17 cellular contexts compared by ENCODE assay signal in the genomic region with DNA sequence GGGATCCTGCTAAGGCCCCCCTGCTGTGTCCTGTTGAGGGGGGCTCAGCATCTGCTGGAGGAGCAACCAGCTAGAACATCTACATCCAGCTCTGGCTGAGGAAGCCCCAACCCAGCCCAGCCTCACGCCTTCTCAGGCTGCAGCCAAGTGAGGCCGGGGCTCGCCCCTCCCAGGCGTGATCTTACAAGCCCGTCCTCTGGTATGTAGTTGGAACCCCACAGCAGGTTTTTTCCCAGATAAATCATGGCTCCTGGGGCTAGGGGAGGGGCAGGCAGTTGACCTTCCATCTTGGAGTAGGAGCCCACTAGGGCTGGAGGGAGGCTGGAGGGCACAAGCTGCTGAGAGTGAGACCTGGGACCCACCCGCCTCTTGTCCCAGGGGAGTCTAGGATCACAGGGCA. TPM values are rescaled to one million over a fixed set of nuclear protein-coding genes. Genes with fewer than 3 reads are reported as not detected.
"Had no signal": no experiment of that assay in that cellular context is flagged by ENCODE, and none has a peak within 500 bp of the region (broad histone marks: within the 10 kb centered on the region; RNA-seq: fewer than 3 reads in every experiment).

No MANE protein-coding gene starts in this region.

- H3K27me3 ChIP-seq: heart left ventricle, right lobe of liver had no signal

- H3K27ac Mint-ChIP-seq: activated naive CD8-positive, alpha-beta T cell treated with anti-CD3 and anti-CD28 coated beads, Interleukin-2, amount 10 ng/mL, durations not matched to agents 7 days and 5 days; naive thymus-derived CD4-positive, alpha-beta T cell had no signal

- H3K27me3 Mint-ChIP-seq: activated naive CD8-positive, alpha-beta T cell treated with anti-CD3 and anti-CD28 coated beads, Interleukin-2, amount 10 ng/mL, durations not matched to agents 7 days and 5 days; naive thymus-derived CD4-positive, alpha-beta T cell had no signal

- ATAC-seq: activated CD4-positive, CD25-positive, alpha-beta regulatory T cell treated with anti-CD3 and anti-CD28 coated beads, Interleukin-2, amount 50 U/mL, for 24 hours; heart left ventricle; naive thymus-derived CD4-positive, alpha-beta T cell had no signal

- H3K27ac ChIP-seq: dorsolateral prefrontal cortex, heart left ventricle, neutrophil, right lobe of liver had no signal

- H3K9me3 ChIP-seq: neutrophil, right lobe of liver had no signal

- H3K4me3 ChIP-seq: dorsolateral prefrontal cortex, heart left ventricle, right lobe of liver had no signal

- H3K4me3 Mint-ChIP-seq: activated naive CD8-positive, alpha-beta T cell treated with anti-CD3 and anti-CD28 coated beads, Interleukin-2, amount 10 ng/mL, durations not matched to agents 7 days and 5 days; naive thymus-derived CD4-positive, alpha-beta T cell had no signal

- H3K36me3 ChIP-seq: heart left ventricle, neutrophil, right lobe of liver had no signal

- DNase-seq: activated CD4-positive, alpha-beta T cell treated with anti-CD3 and anti-CD28 coated beads, Interleukin-2, amount 50 U/mL, for 1 hour; activated naive CD4-positive, alpha-beta T cell; activated naive CD8-positive, alpha-beta T cell treated with anti-CD3 and anti-CD28 coated beads, Interleukin-2, amount 10 ng/mL, durations not matched to agents 7 days and 5 days; activated T-cell treated with anti-CD3 and anti-CD28 coated beads for 4 hours; anterior cingulate cortex; dorsolateral prefrontal cortex; heart left ventricle; naive thymus-derived CD4-positive, alpha-beta T cell; stimulated activated CD4-positive, alpha-beta T cell treated with anti-CD3 and anti-CD28 coated beads, Interleukin-12 subunit alpha, Interleukin-12 subunit beta, amount 100 ng/mL, for 4 hours; stimulated activated CD4-positive, alpha-beta T cell treated with anti-CD3 and anti-CD28 coated beads, Interleukin-2, amount 100 ng/mL, for 24 hours; T-helper 9 cell had no signal

RNA-seq across cellular contexts. Expression of gene SLC5A10, which starts 47.9 kb away (rescaled TPM):
- total RNA-seq: activated naive CD8-positive, alpha-beta T cell treated with anti-CD3 and anti-CD28 coated beads, Interleukin-2, amount 10 ng/mL, durations not matched to agents 7 days and 5 days; frontal cortex; lung microvascular endothelial cell; posterior vena cava had no signal
